ENCODE assay signal across 1 cellular context in genomic region chr16:28210264-28210663, GRCh38.
TF ChIP-seq lines count a peak whose summit lies in the region.

No MANE protein-coding gene starts in this region.

TF ChIP-seq in H1, 55 proteins besides CTCF, POLR2A, EP300 and RAD21:
- TF ChIP-seq RBBP5 (IDR thresholded peaks at IDR 0.05; ENCODE audit: borderline replicate concordance, low read depth, low read length) (no peak), NANOG (IDR thresholded peaks at IDR 0.05; ENCODE audit: insufficient read depth, low read depth, low read length, poor library complexity, severe bottlenecking) (no peak), SP1 (IDR thresholded peaks at IDR 0.05; ENCODE audit: low read depth, low read length) (no peak), ATF2 (IDR thresholded peaks at IDR 0.05; ENCODE audit: low read length) (no peak), CBX5 (IDR thresholded peaks at IDR 0.05; ENCODE audit: low read depth, low read length) (no peak), TEAD4 (IDR thresholded peaks at IDR 0.05; ENCODE audit: low read depth, low read length) (no peak), MAFK (IDR thresholded peaks at IDR 0.05; ENCODE audit: low read depth, low read length) (no peak), FOSL1 (IDR thresholded peaks at IDR 0.05; ENCODE audit: insufficient read depth, low read depth, low read length) (no peak), KDM5A (IDR thresholded peaks at IDR 0.05; ENCODE audit: low read length) (no peak)
